9 cellular contexts compared by ENCODE assay signal in genomic region chr6:37516920-37517405, GRCh38. TPM values are rescaled to one million over a fixed set of nuclear protein-coding genes. Genes with fewer than 3 reads are reported as not detected.
DNase-seq lines count a peak whose midpoint lies in the region; ATAC-seq and TF ChIP-seq lines count a peak whose summit lies in the region.
"Had no signal": no experiment of that assay in that cellular context is flagged by ENCODE, and none has a peak within 500 bp of the region (broad histone marks: within the 10 kb centered on the region; RNA-seq: fewer than 3 reads in every experiment).

No MANE protein-coding gene starts in this region.

- H3K9me3 ChIP-seq in DND-41 (ENCODE audit: insufficient read depth, low read length, severe bottlenecking) (no peaks in the 10 kb centered on the region), KOPT-K1 (ENCODE audit: insufficient read depth, low read length, poor library complexity, severe bottlenecking) (no peaks in the 10 kb centered on the region), H9 (ENCODE audit: control insufficient read depth, low read depth, low read length) (no peaks in the 10 kb centered on the region)

- H3K23me2 ChIP-seq in H9 (ENCODE audit: insufficient read length, low read depth, low read length, poor library complexity, severe bottlenecking): peaks cover 9% of the 10 kb centered on the region

- H3K56ac ChIP-seq in H9 (ENCODE audit: insufficient read length, low read depth, low read length): no peak overlapping the region

- H3K4me3 Mint-ChIP-seq in natural killer cell: peak overlapping the region; percentile 83
- peak overlapping the region in 1 of 2 experiments; percentile 26; a peak in 1 of 5 replicates for H3K4me3 Mint-ChIP-seq in H9

- peak overlapping the region; percentile 90 to 96 for H3K27ac Mint-ChIP-seq in natural killer cell
- no peak overlapping the region for H3K27ac Mint-ChIP-seq in H9

- no peak overlapping the region for H2BK20ac ChIP-seq in H9 (ENCODE audit: low read depth, low read length, poor library complexity, severe bottlenecking)

- H4K5ac ChIP-seq in H9 (ENCODE audit: insufficient read length, low read depth, low read length): no peak overlapping the region

- H4K8ac ChIP-seq in H9 (replicated peaks; ENCODE audit: insufficient read length, low read depth, low read length): no peak overlapping the region

- H3K27me3 ChIP-seq in DND-41 (ENCODE audit: insufficient read depth, low read length, poor library complexity): no peaks in the 10 kb centered on the region
- no peaks in the 10 kb centered on the region; the same call in 1 of the 2 replicates for H3K27me3 ChIP-seq in H9 (ENCODE audit: insufficient read depth, low read length)

- H3K79me2 ChIP-seq in DND-41 (ENCODE audit: insufficient read depth, low read length): no peaks in the 10 kb centered on the region
- no peaks in the 10 kb centered on the region for H3K79me2 ChIP-seq in H9 (ENCODE audit: insufficient read depth, low read length)

- peak overlapping the region; percentile 70 for H2AFZ ChIP-seq in DND-41 (ENCODE audit: low read depth, low read length)
- H2AFZ ChIP-seq in H9 (ENCODE audit: low read length): no peak overlapping the region

- peak overlapping the region; percentile 90 for H3K27ac ChIP-seq in DND-41 (ENCODE audit: low read length)
- H3K27ac ChIP-seq in KOPT-K1 (ENCODE audit: low read depth, low read length, poor library complexity, severe bottlenecking): peak overlapping the region; percentile 98
- H3K27ac ChIP-seq in H9 (ENCODE audit: insufficient read length, low read depth, low read length): no peak overlapping the region

- no peaks in the 10 kb centered on the region for H3K36me3 ChIP-seq in DND-41 (ENCODE audit: insufficient read depth, low read length)
- H3K36me3 ChIP-seq in KOPT-K1 (ENCODE audit: insufficient read depth, low read length): no peaks in the 10 kb centered on the region

- no peak overlapping the region for H3K18ac ChIP-seq in H9 (ENCODE audit: insufficient read length, low read depth, low read length)

- H3K9me3 Mint-ChIP-seq in natural killer cell: no peaks in the 10 kb centered on the region
- H3K9me3 Mint-ChIP-seq in H9: no peaks in the 10 kb centered on the region; a peak in 2 of 5 replicates

- no peak overlapping the region; the same call in 1 of the 2 replicates for H3K14ac ChIP-seq in H9 (ENCODE audit: insufficient read depth, low read length)

- H2BK5ac ChIP-seq in H9 (ENCODE audit: insufficient read length, low read length): no peak overlapping the region

- H3K36me3 Mint-ChIP-seq in natural killer cell (no peaks in the 10 kb centered on the region), H9 (ENCODE audit: insufficient read depth in 1 of 3, low read depth in 3 of 3) (no peaks in the 10 kb centered on the region; a peak in 1 of 7 replicates)

- no peak overlapping the region for H4K91ac ChIP-seq in H9 (ENCODE audit: insufficient read length, low read depth, low read length)

- H3T11ph ChIP-seq in H9 (ENCODE audit: low read length): no peak overlapping the region

- H3K9ac ChIP-seq in DND-41 (ENCODE audit: low read depth, low read length): peak overlapping the region; percentile 64
- no peak overlapping the region for H3K9ac ChIP-seq in H9 (ENCODE audit: extremely low read depth, insufficient read length, low read length)

- H2BK120ac ChIP-seq in H9 (ENCODE audit: low read depth, low read length, poor library complexity, severe bottlenecking): no peak overlapping the region

- no peak overlapping the region for H3K4ac ChIP-seq in H9 (ENCODE audit: low read depth, low read length)

- H4K20me1 ChIP-seq in DND-41 (ENCODE audit: insufficient read depth, low read length) (0 out of 2 replicates have a peak, but pooled peaks cover 4% of the 10 kb centered on the region), H9 (ENCODE audit: control insufficient read depth, insufficient read depth, insufficient read length) (no peaks in the 10 kb centered on the region)

- H2BK12ac ChIP-seq in H9 (ENCODE audit: insufficient read length, low read depth, low read length): no peak overlapping the region

- ATAC-seq in DND-41 (ENCODE audit: insufficient read depth, low read depth) (peak; percentile 1; the same call in 1 of the 3 replicates), natural killer cell (peak in 1 of 3 donors; percentile 0)

- H3K27me3 Mint-ChIP-seq in natural killer cell (ENCODE audit: low read depth in 2 of 2) (peaks cover 0 to 8% of the 10 kb centered on the region in 2 donors), H9 (ENCODE audit: low read depth) (peaks cover 43% of the 10 kb centered on the region)

- no CpG with 5 or more reads among the region's 16 CpGs for WGBS in H9 (ENCODE audit: extremely low coverage, insufficient read length, low lambda C conversion rate)

- DNase-seq in DND-41 (no peak), natural killer cell (no peak), D341Med (ENCODE audit: low spot score) (no peak), NCI-H187 (lab: John Stamatoyannopoulos, UW) (no peak), H9 (no peak)
- peak; percentile 74 for DNase-seq in activated effector memory CD4-positive, alpha-beta T cell treated with anti-CD3 and anti-CD28 coated beads, Interleukin-2, amount 50 U/mL, for 16 hours
- DNase-seq in central memory CD4-positive, alpha-beta T cell: no peak
- DNase-seq: Right ventricle myocardium superior had no signal

- intact Hi-C loops in natural killer cell (cut with micrococcal nuclease): loop anchor here (1.0 to 5.0 kb wide), 4 partner anchors 15 to 85 kb away; partner anchors contain the start of gene CMTR1

- no peak overlapping the region for H2AK5ac ChIP-seq in H9 (ENCODE audit: insufficient read length, low read length)

- H3K23ac ChIP-seq in H9 (ENCODE audit: insufficient read length, low read depth, low read length): no peak overlapping the region

- no peak for TF ChIP-seq CTCF in DND-41 (IDR thresholded peaks at IDR 0.05; ENCODE audit: borderline replicate concordance, extremely low read depth, low read length, poor library complexity, severe bottlenecking)
- TF ChIP-seq CTCF in natural killer cell (IDR thresholded peaks at IDR 0.05): no peak
- no peak for TF ChIP-seq CTCF in H9 (conservative IDR thresholded peaks at IDR 0.05)

- peak overlapping the region in 1 of 2 experiments; percentile 56; a peak in 2 of 4 replicates for H3K4me3 ChIP-seq in DND-41 (ENCODE audit: low read depth in 1 of 2, low read length in 2 of 2)

- H3K4me1 ChIP-seq in DND-41 (ENCODE audit: insufficient read depth, low read length) (peaks cover 52% of the 10 kb centered on the region), H9 (ENCODE audit: insufficient read depth, low read length) (peaks cover 8% of the 10 kb centered on the region; the same call in 1 of the 2 replicates)

- H3K79me1 ChIP-seq in H9 (ENCODE audit: insufficient read depth, low read depth, low read length, poor library complexity, severe bottlenecking): no peaks in the 10 kb centered on the region

- H3K4me2 ChIP-seq in DND-41 (ENCODE audit: insufficient read depth, low read length): peak overlapping the region; percentile 81
- no peak overlapping the region for H3K4me2 ChIP-seq in H9 (ENCODE audit: insufficient read depth, insufficient read length, low read length)

- H3K4me1 Mint-ChIP-seq in natural killer cell (peaks cover 59 to 75% of the 10 kb centered on the region in 2 donors), H9 (peaks cover 50 to 57% of the 10 kb centered on the region in 2 experiments)

- H2BK15ac ChIP-seq in H9 (ENCODE audit: low read depth, low read length): no peak overlapping the region

RNA-seq across cellular contexts. Expression of gene CCDC167, which starts 17.3 kb away (rescaled TPM):
- total RNA-seq in natural killer cell: 10 to 100 TPM; 10.2 to 27.4 (median 19.4) TPM
- total RNA-seq in H9 (2021): 28.0 and 31.9 TPM in 2 replicates

Comparison
In these comparisons a context has a peak if more than half of its experiments do, and no peak if none do; other contexts are left out.
1. H3K27ac Mint-ChIP-seq: peak in natural killer cell (2 of 2); none in H9 (0 of 3).